ENCODE assay signal across 1 cellular context in the genomic region with DNA sequence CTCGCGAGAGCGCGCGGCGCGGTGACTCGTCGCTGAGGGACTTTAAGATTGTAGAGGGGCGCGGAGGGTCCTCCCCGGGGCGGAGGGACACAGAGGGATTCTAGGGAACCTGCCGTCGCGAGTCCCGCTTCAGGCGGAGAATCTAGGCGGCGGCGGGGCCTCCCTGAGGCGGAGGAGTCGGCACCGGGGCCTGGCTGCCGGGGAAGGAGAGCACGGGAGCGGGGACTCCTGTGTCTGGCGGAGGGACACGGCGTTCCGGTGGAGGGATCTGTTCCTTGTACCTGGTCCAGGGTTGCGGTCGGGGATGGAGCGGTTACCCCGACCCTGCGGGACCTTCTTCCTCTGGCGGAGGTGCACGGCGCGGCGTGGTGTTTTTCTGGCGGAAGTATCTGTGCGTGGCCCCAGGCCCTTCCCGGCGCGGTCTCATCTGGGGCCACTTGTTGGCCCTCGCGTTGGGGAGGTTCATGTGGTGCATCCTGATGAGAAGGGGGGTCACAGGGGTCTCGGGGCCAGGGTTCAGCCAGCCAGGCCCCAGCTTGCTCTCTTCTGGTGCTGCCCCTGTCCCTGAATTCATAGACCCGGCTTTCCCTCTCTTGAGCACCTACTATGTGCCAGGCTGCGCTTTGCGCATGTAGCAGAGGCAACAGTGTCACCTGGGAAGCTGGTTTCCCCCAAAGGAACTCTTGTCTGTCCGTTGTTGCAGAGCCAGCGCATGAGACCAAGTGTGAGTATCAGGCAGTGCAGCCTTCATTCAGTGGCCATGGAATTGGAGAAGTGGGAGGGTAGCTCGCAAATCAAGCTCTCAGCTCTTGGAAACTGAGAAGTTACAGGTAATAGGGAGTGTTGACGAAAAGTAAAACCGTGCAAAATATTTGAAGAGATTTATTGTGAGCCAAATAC.
A peak's percentile ranks its signal among the peaks of the same experiment; 100 is the strongest.
TF ChIP-seq lines count a peak whose summit lies in the region.

No MANE protein-coding gene starts in this region.

TF ChIP-seq in K562, 482 proteins besides CTCF, POLR2A, EP300 and RAD21 (continued from another document and continues in another):
- TF ChIP-seq, protein P1, sequence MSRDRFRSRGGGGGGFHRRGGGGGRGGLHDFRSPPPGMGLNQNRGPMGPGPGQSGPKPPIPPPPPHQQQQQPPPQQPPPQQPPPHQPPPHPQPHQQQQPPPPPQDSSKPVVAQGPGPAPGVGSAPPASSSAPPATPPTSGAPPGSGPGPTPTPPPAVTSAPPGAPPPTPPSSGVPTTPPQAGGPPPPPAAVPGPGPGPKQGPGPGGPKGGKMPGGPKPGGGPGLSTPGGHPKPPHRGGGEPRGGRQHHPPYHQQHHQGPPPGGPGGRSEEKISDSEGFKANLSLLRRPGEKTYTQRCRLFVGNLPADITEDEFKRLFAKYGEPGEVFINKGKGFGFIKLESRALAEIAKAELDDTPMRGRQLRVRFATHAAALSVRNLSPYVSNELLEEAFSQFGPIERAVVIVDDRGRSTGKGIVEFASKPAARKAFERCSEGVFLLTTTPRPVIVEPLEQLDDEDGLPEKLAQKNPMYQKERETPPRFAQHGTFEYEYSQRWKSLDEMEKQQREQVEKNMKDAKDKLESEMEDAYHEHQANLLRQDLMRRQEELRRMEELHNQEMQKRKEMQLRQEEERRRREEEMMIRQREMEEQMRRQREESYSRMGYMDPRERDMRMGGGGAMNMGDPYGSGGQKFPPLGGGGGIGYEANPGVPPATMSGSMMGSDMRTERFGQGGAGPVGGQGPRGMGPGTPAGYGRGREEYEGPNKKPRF (IDR thresholded peaks at IDR 0.05; ENCODE audit: low read depth, low read length) = no peak
- TF ChIP-seq, protein P2, sequence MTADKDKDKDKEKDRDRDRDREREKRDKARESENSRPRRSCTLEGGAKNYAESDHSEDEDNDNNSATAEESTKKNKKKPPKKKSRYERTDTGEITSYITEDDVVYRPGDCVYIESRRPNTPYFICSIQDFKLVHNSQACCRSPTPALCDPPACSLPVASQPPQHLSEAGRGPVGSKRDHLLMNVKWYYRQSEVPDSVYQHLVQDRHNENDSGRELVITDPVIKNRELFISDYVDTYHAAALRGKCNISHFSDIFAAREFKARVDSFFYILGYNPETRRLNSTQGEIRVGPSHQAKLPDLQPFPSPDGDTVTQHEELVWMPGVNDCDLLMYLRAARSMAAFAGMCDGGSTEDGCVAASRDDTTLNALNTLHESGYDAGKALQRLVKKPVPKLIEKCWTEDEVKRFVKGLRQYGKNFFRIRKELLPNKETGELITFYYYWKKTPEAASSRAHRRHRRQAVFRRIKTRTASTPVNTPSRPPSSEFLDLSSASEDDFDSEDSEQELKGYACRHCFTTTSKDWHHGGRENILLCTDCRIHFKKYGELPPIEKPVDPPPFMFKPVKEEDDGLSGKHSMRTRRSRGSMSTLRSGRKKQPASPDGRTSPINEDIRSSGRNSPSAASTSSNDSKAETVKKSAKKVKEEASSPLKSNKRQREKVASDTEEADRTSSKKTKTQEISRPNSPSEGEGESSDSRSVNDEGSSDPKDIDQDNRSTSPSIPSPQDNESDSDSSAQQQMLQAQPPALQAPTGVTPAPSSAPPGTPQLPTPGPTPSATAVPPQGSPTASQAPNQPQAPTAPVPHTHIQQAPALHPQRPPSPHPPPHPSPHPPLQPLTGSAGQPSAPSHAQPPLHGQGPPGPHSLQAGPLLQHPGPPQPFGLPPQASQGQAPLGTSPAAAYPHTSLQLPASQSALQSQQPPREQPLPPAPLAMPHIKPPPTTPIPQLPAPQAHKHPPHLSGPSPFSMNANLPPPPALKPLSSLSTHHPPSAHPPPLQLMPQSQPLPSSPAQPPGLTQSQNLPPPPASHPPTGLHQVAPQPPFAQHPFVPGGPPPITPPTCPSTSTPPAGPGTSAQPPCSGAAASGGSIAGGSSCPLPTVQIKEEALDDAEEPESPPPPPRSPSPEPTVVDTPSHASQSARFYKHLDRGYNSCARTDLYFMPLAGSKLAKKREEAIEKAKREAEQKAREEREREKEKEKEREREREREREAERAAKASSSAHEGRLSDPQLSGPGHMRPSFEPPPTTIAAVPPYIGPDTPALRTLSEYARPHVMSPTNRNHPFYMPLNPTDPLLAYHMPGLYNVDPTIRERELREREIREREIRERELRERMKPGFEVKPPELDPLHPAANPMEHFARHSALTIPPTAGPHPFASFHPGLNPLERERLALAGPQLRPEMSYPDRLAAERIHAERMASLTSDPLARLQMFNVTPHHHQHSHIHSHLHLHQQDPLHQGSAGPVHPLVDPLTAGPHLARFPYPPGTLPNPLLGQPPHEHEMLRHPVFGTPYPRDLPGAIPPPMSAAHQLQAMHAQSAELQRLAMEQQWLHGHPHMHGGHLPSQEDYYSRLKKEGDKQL (CRISPR knock-in tag; IDR thresholded peaks at IDR 0.05; ENCODE audit: borderline replicate concordance) = no peak
- TF ChIP-seq ETV1 (tag; conservative IDR thresholded peaks at IDR 0.05; ENCODE audit: low read depth) (peak; percentile 88), NFE2L1 (tag; IDR thresholded peaks at IDR 0.05; ENCODE audit: borderline replicate concordance, low read depth) (no peak), CREM (IDR thresholded peaks at IDR 0.05; ENCODE audit: low read depth) (peak; percentile 74), BRCA1 (IDR thresholded peaks at IDR 0.05) (no peak), BRCA1 (CRISPR knock-in tag; IDR thresholded peaks at IDR 0.05) (no peak), ZBTB17 (CRISPR knock-in tag; IDR thresholded peaks at IDR 0.05) (no peak), NCOA1 (IDR thresholded peaks at IDR 0.05; ENCODE audit: low read depth) (peak; percentile 38; the same call in 1 of the 2 replicates), C11orf30 (IDR thresholded peaks at IDR 0.05; ENCODE audit: low read depth) (peak; percentile 35; the same call in 1 of the 2 replicates), NR1H2 (CRISPR knock-in tag; IDR thresholded peaks at IDR 0.05) (peak; percentile 66; the same call in 1 of the 2 replicates), TAF7 (tag; IDR thresholded peaks at IDR 0.05) (peak; percentile 80), FOXK2 (conservative IDR thresholded peaks at IDR 0.05 in 1 of 2, IDR thresholded peaks at IDR 0.05 in 1 of 2; ENCODE audit: low read depth in 2 of 2) (peak in 1 of 2 experiments; percentile 70; a peak in 2 of 4 replicates), HNRNPLL (IDR thresholded peaks at IDR 0.05; ENCODE audit: low read depth, low read length, poor library complexity, severe bottlenecking) (peak; percentile 2), TAF15 (IDR thresholded peaks at IDR 0.05; ENCODE audit: low read depth, low read length) (no peak), MXI1 (IDR thresholded peaks at IDR 0.05; ENCODE audit: low read depth, low read length) (peak; percentile 35; the same call in 1 of the 2 replicates), SREBF2 (CRISPR knock-in tag; IDR thresholded peaks at IDR 0.05) (0 out of 2 replicates have a peak, but pooled peaks have one; percentile 83), NFRKB (IDR thresholded peaks at IDR 0.05; ENCODE audit: low read depth) (peak; percentile 77), HMG20B (CRISPR knock-in tag; IDR thresholded peaks at IDR 0.05) (no peak), ZNF79 (CRISPR knock-in tag; IDR thresholded peaks at IDR 0.05; ENCODE audit: low read depth) (no peak), NCOA4 (IDR thresholded peaks at IDR 0.05; ENCODE audit: partially characterized antibody) (no peak), EP400 (IDR thresholded peaks at IDR 0.05) (peak; percentile 95), MYC (IDR thresholded peaks at IDR 0.05; ENCODE audit: low read depth, low read length) (peak; percentile 91), MYC (CRISPR knock-in tag; IDR thresholded peaks at IDR 0.05; ENCODE audit: borderline replicate concordance, low read depth) (peak; percentile 98), BRD4 (IDR thresholded peaks at IDR 0.05) (peak; percentile 88; the same call in 1 of the 2 replicates), SUPT5H (IDR thresholded peaks at IDR 0.05) (peak; percentile 81), OTX1 (CRISPR knock-in tag; IDR thresholded peaks at IDR 0.05) (peak; percentile 61; the same call in 1 of the 2 replicates), ZNF263 (CRISPR knock-in tag; IDR thresholded peaks at IDR 0.05; ENCODE audit: borderline replicate concordance) (0 out of 2 replicates have a peak, but pooled peaks have one; percentile 20), HNRNPK (IDR thresholded peaks at IDR 0.05; ENCODE audit: low read depth, low read length, poor library complexity, severe bottlenecking) (no peak), L3MBTL2 (IDR thresholded peaks at IDR 0.05) (peak; percentile 49), TOE1 (IDR thresholded peaks at IDR 0.05; ENCODE audit: borderline replicate concordance) (peak; percentile 75; the same call in 1 of the 2 replicates), TOE1 (CRISPR knock-in tag; IDR thresholded peaks at IDR 0.05; ENCODE audit: borderline replicate concordance, low read depth) (no peak), SIN3A (IDR thresholded peaks at IDR 0.05; ENCODE audit: borderline replicate concordance in 2 of 2, control insufficient read depth in 1 of 2, low read depth in 2 of 2, low read length in 2 of 2) (peak in 1 of 2 experiments; percentile 56; a peak in 2 of 4 replicates), MYNN (IDR thresholded peaks at IDR 0.05) (peak; percentile 47; the same call in 1 of the 2 replicates), MYNN (CRISPR knock-in tag; IDR thresholded peaks at IDR 0.05) (no peak), KLF13 (tag; IDR thresholded peaks at IDR 0.05; ENCODE audit: borderline replicate concordance, low read depth) (0 out of 2 replicates have a peak, but pooled peaks have one; percentile 30), MTA1 (IDR thresholded peaks at IDR 0.05; ENCODE audit: borderline replicate concordance) (peak; percentile 65; the same call in 1 of the 2 replicates), TFAM (CRISPR knock-in tag; conservative IDR thresholded peaks at IDR 0.05) (no peak), PML (IDR thresholded peaks at IDR 0.05; ENCODE audit: low read length) (peak; percentile 50; the same call in 1 of the 2 replicates)
- TF ChIP-seq, protein P3, sequence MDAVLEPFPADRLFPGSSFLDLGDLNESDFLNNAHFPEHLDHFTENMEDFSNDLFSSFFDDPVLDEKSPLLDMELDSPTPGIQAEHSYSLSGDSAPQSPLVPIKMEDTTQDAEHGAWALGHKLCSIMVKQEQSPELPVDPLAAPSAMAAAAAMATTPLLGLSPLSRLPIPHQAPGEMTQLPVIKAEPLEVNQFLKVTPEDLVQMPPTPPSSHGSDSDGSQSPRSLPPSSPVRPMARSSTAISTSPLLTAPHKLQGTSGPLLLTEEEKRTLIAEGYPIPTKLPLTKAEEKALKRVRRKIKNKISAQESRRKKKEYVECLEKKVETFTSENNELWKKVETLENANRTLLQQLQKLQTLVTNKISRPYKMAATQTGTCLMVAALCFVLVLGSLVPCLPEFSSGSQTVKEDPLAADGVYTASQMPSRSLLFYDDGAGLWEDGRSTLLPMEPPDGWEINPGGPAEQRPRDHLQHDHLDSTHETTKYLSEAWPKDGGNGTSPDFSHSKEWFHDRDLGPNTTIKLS (IDR thresholded peaks at IDR 0.05; ENCODE audit: borderline replicate concordance, low read depth) = peak; percentile 54
- TF ChIP-seq, protein P4, sequence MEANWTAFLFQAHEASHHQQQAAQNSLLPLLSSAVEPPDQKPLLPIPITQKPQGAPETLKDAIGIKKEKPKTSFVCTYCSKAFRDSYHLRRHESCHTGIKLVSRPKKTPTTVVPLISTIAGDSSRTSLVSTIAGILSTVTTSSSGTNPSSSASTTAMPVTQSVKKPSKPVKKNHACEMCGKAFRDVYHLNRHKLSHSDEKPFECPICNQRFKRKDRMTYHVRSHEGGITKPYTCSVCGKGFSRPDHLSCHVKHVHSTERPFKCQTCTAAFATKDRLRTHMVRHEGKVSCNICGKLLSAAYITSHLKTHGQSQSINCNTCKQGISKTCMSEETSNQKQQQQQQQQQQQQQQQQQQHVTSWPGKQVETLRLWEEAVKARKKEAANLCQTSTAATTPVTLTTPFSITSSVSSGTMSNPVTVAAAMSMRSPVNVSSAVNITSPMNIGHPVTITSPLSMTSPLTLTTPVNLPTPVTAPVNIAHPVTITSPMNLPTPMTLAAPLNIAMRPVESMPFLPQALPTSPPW (CRISPR knock-in tag; IDR thresholded peaks at IDR 0.05) = peak; percentile 61
- TF ChIP-seq, protein P5, sequence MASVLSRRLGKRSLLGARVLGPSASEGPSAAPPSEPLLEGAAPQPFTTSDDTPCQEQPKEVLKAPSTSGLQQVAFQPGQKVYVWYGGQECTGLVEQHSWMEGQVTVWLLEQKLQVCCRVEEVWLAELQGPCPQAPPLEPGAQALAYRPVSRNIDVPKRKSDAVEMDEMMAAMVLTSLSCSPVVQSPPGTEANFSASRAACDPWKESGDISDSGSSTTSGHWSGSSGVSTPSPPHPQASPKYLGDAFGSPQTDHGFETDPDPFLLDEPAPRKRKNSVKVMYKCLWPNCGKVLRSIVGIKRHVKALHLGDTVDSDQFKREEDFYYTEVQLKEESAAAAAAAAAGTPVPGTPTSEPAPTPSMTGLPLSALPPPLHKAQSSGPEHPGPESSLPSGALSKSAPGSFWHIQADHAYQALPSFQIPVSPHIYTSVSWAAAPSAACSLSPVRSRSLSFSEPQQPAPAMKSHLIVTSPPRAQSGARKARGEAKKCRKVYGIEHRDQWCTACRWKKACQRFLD (CRISPR knock-in tag; IDR thresholded peaks at IDR 0.05) = peak; percentile 23; the same call in 1 of the 2 replicates
- TF ChIP-seq, protein P6, sequence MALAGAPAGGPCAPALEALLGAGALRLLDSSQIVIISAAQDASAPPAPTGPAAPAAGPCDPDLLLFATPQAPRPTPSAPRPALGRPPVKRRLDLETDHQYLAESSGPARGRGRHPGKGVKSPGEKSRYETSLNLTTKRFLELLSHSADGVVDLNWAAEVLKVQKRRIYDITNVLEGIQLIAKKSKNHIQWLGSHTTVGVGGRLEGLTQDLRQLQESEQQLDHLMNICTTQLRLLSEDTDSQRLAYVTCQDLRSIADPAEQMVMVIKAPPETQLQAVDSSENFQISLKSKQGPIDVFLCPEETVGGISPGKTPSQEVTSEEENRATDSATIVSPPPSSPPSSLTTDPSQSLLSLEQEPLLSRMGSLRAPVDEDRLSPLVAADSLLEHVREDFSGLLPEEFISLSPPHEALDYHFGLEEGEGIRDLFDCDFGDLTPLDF (CRISPR knock-in tag; IDR thresholded peaks at IDR 0.05) = no peak; the same call in 1 of the 2 replicates
- TF ChIP-seq, protein P7, sequence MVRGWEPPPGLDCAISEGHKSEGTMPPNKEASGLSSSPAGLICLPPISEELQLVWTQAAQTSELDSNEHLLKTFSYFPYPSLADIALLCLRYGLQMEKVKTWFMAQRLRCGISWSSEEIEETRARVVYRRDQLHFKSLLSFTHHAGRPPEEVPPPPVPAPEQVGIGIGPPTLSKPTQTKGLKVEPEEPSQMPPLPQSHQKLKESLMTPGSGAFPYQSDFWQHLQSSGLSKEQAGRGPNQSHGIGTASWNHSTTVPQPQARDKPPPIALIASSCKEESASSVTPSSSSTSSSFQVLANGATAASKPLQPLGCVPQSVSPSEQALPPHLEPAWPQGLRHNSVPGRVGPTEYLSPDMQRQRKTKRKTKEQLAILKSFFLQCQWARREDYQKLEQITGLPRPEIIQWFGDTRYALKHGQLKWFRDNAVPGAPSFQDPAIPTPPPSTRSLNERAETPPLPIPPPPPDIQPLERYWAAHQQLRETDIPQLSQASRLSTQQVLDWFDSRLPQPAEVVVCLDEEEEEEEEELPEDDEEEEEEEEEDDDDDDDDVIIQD (CRISPR knock-in tag; IDR thresholded peaks at IDR 0.05) = no peak
- TF ChIP-seq, protein P8, sequence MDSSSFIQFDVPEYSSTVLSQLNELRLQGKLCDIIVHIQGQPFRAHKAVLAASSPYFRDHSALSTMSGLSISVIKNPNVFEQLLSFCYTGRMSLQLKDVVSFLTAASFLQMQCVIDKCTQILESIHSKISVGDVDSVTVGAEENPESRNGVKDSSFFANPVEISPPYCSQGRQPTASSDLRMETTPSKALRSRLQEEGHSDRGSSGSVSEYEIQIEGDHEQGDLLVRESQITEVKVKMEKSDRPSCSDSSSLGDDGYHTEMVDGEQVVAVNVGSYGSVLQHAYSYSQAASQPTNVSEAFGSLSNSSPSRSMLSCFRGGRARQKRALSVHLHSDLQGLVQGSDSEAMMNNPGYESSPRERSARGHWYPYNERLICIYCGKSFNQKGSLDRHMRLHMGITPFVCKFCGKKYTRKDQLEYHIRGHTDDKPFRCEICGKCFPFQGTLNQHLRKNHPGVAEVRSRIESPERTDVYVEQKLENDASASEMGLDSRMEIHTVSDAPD (CRISPR knock-in tag; IDR thresholded peaks at IDR 0.05) = no peak
